In the genomic region with DNA sequence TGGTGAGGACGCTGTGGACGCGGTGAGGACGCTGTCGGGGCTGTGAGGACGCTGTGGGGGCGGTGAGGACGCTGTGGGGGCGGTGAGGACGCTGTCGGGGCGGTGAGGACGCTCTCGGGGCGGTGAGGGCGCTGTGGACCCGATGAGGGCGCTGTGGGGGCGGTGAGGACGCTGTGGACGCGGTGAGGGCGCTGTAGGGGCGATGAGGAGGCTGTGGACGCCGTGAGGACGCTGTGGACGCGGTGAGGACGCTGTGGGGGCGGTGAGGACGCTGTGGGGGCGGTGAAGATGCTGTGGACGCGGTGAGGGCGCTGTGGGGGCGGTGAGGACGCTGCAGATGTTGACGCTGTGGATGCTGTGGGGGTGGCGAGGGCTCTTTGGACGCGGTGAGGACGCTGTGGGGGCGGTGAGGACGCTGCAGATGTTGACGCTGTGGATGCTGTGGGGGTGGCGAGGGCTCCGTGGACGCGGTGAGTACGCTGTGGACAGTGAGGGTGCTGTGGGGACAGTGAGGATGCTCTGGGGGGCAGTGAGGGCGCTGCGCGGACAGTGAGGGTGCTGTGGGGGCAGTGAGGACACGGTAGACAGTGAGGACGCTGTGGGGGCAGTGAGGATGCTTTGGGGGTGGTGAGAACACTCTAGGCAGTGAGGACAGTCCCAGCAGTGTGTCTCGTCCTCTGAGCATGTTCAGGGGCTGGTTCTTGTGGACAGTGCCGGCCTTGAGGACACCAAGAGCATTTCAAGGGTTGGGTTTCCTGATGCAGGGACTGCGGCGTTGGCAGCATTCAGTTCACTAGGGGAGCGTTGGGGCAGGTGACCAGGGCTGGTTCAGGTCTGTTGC, we compare ENCODE assay signal across 2 cellular contexts.
TF ChIP-seq lines count a peak whose summit lies in the region.

No MANE protein-coding gene starts in this region.

TF ChIP-seq in IMR-90, 13 proteins besides CTCF, POLR2A, EP300 and RAD21:
- TF ChIP-seq RCOR1 (IDR thresholded peaks at IDR 0.05; ENCODE audit: insufficient replicate concordance, low read length): no peak
- TF ChIP-seq, protein P1, sequence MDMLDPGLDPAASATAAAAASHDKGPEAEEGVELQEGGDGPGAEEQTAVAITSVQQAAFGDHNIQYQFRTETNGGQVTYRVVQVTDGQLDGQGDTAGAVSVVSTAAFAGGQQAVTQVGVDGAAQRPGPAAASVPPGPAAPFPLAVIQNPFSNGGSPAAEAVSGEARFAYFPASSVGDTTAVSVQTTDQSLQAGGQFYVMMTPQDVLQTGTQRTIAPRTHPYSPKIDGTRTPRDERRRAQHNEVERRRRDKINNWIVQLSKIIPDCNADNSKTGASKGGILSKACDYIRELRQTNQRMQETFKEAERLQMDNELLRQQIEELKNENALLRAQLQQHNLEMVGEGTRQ (IDR thresholded peaks at IDR 0.05; ENCODE audit: low read depth, low read length): no peak
- no peak for TF ChIP-seq MAZ (IDR thresholded peaks at IDR 0.05; ENCODE audit: borderline replicate concordance, low read depth, low read length)
- TF ChIP-seq SMC3 (IDR thresholded peaks at IDR 0.05; ENCODE audit: low read depth, low read length): no peak
- TF ChIP-seq MAFK (IDR thresholded peaks at IDR 0.05; ENCODE audit: low read depth, low read length): no peak
- no peak for TF ChIP-seq CEBPB (IDR thresholded peaks at IDR 0.05; ENCODE audit: low read depth, low read length)
- no peak for TF ChIP-seq MXI1 (IDR thresholded peaks at IDR 0.05; ENCODE audit: borderline replicate concordance, low read depth, low read length)
- TF ChIP-seq RFX5 (IDR thresholded peaks at IDR 0.05; ENCODE audit: low read depth, low read length): no peak
- TF ChIP-seq CHD1 (IDR thresholded peaks at IDR 0.05; ENCODE audit: low read depth, low read length): no peak
- TF ChIP-seq BHLHE40 (IDR thresholded peaks at IDR 0.05; ENCODE audit: low read depth, low read length): no peak
- no peak for TF ChIP-seq NFE2L2 (IDR thresholded peaks at IDR 0.05; ENCODE audit: low read depth, low read length)
- no peak for TF ChIP-seq FOS (IDR thresholded peaks at IDR 0.05; ENCODE audit: low read depth, low read length)
- TF ChIP-seq, protein P2, sequence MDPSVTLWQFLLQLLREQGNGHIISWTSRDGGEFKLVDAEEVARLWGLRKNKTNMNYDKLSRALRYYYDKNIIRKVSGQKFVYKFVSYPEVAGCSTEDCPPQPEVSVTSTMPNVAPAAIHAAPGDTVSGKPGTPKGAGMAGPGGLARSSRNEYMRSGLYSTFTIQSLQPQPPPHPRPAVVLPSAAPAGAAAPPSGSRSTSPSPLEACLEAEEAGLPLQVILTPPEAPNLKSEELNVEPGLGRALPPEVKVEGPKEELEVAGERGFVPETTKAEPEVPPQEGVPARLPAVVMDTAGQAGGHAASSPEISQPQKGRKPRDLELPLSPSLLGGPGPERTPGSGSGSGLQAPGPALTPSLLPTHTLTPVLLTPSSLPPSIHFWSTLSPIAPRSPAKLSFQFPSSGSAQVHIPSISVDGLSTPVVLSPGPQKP (IDR thresholded peaks at IDR 0.05; ENCODE audit: borderline replicate concordance, low read depth, low read length): no peak

TF ChIP-seq in K562, 482 proteins besides CTCF, POLR2A, EP300 and RAD21:
- peak; percentile 9; the same call in 1 of the 2 replicates for TF ChIP-seq CBFA2T3 (IDR thresholded peaks at IDR 0.05)
- TF ChIP-seq, protein P3, sequence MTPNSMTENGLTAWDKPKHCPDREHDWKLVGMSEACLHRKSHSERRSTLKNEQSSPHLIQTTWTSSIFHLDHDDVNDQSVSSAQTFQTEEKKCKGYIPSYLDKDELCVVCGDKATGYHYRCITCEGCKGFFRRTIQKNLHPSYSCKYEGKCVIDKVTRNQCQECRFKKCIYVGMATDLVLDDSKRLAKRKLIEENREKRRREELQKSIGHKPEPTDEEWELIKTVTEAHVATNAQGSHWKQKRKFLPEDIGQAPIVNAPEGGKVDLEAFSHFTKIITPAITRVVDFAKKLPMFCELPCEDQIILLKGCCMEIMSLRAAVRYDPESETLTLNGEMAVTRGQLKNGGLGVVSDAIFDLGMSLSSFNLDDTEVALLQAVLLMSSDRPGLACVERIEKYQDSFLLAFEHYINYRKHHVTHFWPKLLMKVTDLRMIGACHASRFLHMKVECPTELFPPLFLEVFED (CRISPR knock-in tag; conservative IDR thresholded peaks at IDR 0.05): 0 out of 2 replicates have a peak, but pooled peaks have one; percentile 47
- TF ChIP-seq, protein P4, sequence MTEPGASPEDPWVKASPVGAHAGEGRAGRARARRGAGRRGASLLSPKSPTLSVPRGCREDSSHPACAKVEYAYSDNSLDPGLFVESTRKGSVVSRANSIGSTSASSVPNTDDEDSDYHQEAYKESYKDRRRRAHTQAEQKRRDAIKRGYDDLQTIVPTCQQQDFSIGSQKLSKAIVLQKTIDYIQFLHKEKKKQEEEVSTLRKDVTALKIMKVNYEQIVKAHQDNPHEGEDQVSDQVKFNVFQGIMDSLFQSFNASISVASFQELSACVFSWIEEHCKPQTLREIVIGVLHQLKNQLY (CRISPR knock-in tag; conservative IDR thresholded peaks at IDR 0.05): 0 out of 4 replicates have a peak, but pooled peaks of 1 of the 2 experiments have one; percentile 5
- TF ChIP-seq, protein P5, sequence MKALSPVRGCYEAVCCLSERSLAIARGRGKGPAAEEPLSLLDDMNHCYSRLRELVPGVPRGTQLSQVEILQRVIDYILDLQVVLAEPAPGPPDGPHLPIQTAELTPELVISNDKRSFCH (CRISPR knock-in tag; IDR thresholded peaks at IDR 0.05): no peak
- TF ChIP-seq, protein P5 (tag; IDR thresholded peaks at IDR 0.05): peak; percentile 71; the same call in 1 of the 2 replicates
- TF ChIP-seq SMARCC2 (IDR thresholded peaks at IDR 0.05; ENCODE audit: low read depth): no peak
- no peak for TF ChIP-seq FOXA3 (CRISPR knock-in tag; conservative IDR thresholded peaks at IDR 0.05 in 1 of 2, IDR thresholded peaks at IDR 0.05 in 1 of 2)
- no peak for TF ChIP-seq ZBTB1 (CRISPR knock-in tag; IDR thresholded peaks at IDR 0.05; ENCODE audit: borderline replicate concordance, low read depth)
- TF ChIP-seq CXXC5 (CRISPR knock-in tag; IDR thresholded peaks at IDR 0.05): 0 out of 2 replicates have a peak, but pooled peaks have one; percentile 22
- TF ChIP-seq SUPT5H (IDR thresholded peaks at IDR 0.05): peak; percentile 22; the same call in 1 of the 2 replicates
- TF ChIP-seq EGR1 (conservative IDR thresholded peaks at IDR 0.05): peak; percentile 97
- peak; percentile 25; the same call in 1 of the 2 replicates for TF ChIP-seq SMARCA5 (IDR thresholded peaks at IDR 0.05)
- TF ChIP-seq, protein P6, sequence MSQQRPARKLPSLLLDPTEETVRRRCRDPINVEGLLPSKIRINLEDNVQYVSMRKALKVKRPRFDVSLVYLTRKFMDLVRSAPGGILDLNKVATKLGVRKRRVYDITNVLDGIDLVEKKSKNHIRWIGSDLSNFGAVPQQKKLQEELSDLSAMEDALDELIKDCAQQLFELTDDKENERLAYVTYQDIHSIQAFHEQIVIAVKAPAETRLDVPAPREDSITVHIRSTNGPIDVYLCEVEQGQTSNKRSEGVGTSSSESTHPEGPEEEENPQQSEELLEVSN (IDR thresholded peaks at IDR 0.05; ENCODE audit: borderline replicate concordance in 1 of 2, extremely low read depth in 1 of 2, insufficient read depth in 1 of 2, insufficient read length in 1 of 2, low read depth in 1 of 2, low read length in 1 of 2, poor library complexity in 1 of 2, severe bottlenecking in 1 of 2): peak in 1 of 2 experiments; percentile 12
- TF ChIP-seq SIX5 (IDR thresholded peaks at IDR 0.05; ENCODE audit: borderline replicate concordance in 1 of 2, insufficient read depth in 1 of 2, low read depth in 1 of 2, low read length in 2 of 2): 0 out of 4 replicates have a peak, but pooled peaks of 1 of the 2 experiments have one; percentile 2
- no peak for TF ChIP-seq KHSRP (IDR thresholded peaks at IDR 0.05)
- TF ChIP-seq SMC3 (conservative IDR thresholded peaks at IDR 0.05; ENCODE audit: insufficient read depth, low read depth, low read length): 0 out of 2 replicates have a peak, but pooled peaks have one; percentile 30
- TF ChIP-seq HNRNPL (IDR thresholded peaks at IDR 0.05; ENCODE audit: low read depth, low read length): 0 out of 2 replicates have a peak, but pooled peaks have one; percentile 58
- TF ChIP-seq NRF1 (conservative IDR thresholded peaks at IDR 0.05 in 1 of 2, IDR thresholded peaks at IDR 0.05 in 1 of 2): peak; percentile 40 to 55; a peak in 2 of 4 replicates
- TF ChIP-seq RHOXF2B (CRISPR knock-in tag; conservative IDR thresholded peaks at IDR 0.05): 0 out of 2 replicates have a peak, but pooled peaks have one; percentile 31
- TF ChIP-seq HDAC6 (IDR thresholded peaks at IDR 0.05; ENCODE audit: low read depth, low read length): 0 out of 2 replicates have a peak, but pooled peaks have one; percentile 44
- TF ChIP-seq KDM5B (IDR thresholded peaks at IDR 0.05; ENCODE audit: insufficient replicate concordance, low read depth, low read length): peak; percentile 40
- peak; percentile 85; the same call in 1 of the 2 replicates for TF ChIP-seq GABPB2 (CRISPR knock-in tag; conservative IDR thresholded peaks at IDR 0.05)
- TF ChIP-seq RBFOX2 (IDR thresholded peaks at IDR 0.05; ENCODE audit: low read depth, low read length): peak; percentile 30; the same call in 1 of the 2 replicates
- no peak for TF ChIP-seq ZNF668 (CRISPR knock-in tag; IDR thresholded peaks at IDR 0.05)
- no peak for TF ChIP-seq ZNF76 (CRISPR knock-in tag; IDR thresholded peaks at IDR 0.05; ENCODE audit: borderline replicate concordance)
- TF ChIP-seq EHMT2 (IDR thresholded peaks at IDR 0.05): no peak
